In genomic region chr4:85200106-85200505, GRCh38 we compare ENCODE assay signal across 18 cellular contexts.
DNase-seq lines count a peak whose midpoint lies in the region; ATAC-seq and TF ChIP-seq lines count a peak whose summit lies in the region.
"Had no signal": no experiment of that assay in that cellular context is flagged by ENCODE, and none has a peak within 500 bp of the region (broad histone marks: within the 10 kb centered on the region; RNA-seq: fewer than 3 reads in every experiment).

No MANE protein-coding gene starts in this region.

- H3K4me1 ChIP-seq in RWPE2 (ENCODE audit: insufficient read depth, poor library complexity, severe bottlenecking) = no peaks in the 10 kb centered on the region
- H3K4me1 ChIP-seq: SJSA1 had no signal

- H3K4me3 ChIP-seq in RWPE2 (ENCODE audit: severe bottlenecking) = no peak overlapping the region
- H3K4me3 ChIP-seq: GM23248, MG63, SJSA1 had no signal

- no peaks in the 10 kb centered on the region for H3K36me3 ChIP-seq in RWPE2 (ENCODE audit: low read depth)
- H3K36me3 ChIP-seq: MG63, SJSA1 had no signal

- no peaks in the 10 kb centered on the region for H3K9me3 ChIP-seq in RWPE2 (ENCODE audit: severe bottlenecking)
- H3K9me3 ChIP-seq: MG63 had no signal

- DNase-seq in LHCN-M2 (ENCODE audit: low read depth) (peak; percentile 67), RWPE2 (ENCODE audit: low spot score) (no peak), epithelial cell of prostate (ENCODE audit: low read depth, low spot score) (peak; percentile 18), renal cortical epithelial cell (ENCODE audit: low read depth) (peak; percentile 63), WTC11 (ENCODE audit: low spot score) (no peak)
- DNase-seq in stimulated activated CD4-positive, alpha-beta T cell treated with anti-CD3 and anti-CD28 coated beads, Interleukin-15, amount 100 ng/mL, for 24 hours = no peak
- DNase-seq: GF-D8; GM23248; KG1; MG63; NCI-H1092 treated with DMSO at 0.1 percent for 48 hours; NCI-H526 treated with DMSO at 0.1 percent for 48 hours; NK-92 treated with Interleukin-12 subunit alpha and Interleukin-12 subunit beta, amount 100 ng/mL, for 24 hours had no signal

- peaks cover 39% of the 10 kb centered on the region for H3K9me3 Mint-ChIP-seq in WTC11

- ATAC-seq in RWPE2 (ENCODE audit: low read depth) (peak; percentile 73; the same call in 2 of the 3 replicates), WTC11 (no peak), HG02885 (IDR thresholded peaks at IDR 0.05; ENCODE audit: poor library complexity, unreplicated experiment) (no peak)
- ATAC-seq: HCT116, HepG2 had no signal

- H3K27me3 Mint-ChIP-seq in WTC11 (ENCODE audit: low read depth) = peaks cover 2% of the 10 kb centered on the region; the same call in 1 of the 2 replicates

- peaks cover 23% of the 10 kb centered on the region for H3K36me3 Mint-ChIP-seq in WTC11

- no peaks in the 10 kb centered on the region for H3K27me3 ChIP-seq in RWPE2 (ENCODE audit: insufficient read depth, poor library complexity, severe bottlenecking)
- H3K27me3 ChIP-seq: MG63, SJSA1 had no signal

- no peaks in the 10 kb centered on the region for H3K4me1 Mint-ChIP-seq in WTC11

- CTCF ChIA-PET in WTC11 (lab: Charles Lee) = no interaction called here

- H3K27ac ChIP-seq in RWPE2 (ENCODE audit: poor library complexity, severe bottlenecking) (no peak overlapping the region), epithelial cell of prostate (no peak overlapping the region)
- H3K27ac ChIP-seq: C4-2B, GM23248, SJSA1 had no signal

- POLR2A ChIA-PET in WTC11 (lab: Charles Lee) = no interaction called here

- no peak for TF ChIP-seq CTCF in RWPE2 (IDR thresholded peaks at IDR 0.05; ENCODE audit: poor library complexity, severe bottlenecking)
- no peak for TF ChIP-seq CTCF in WTC11 (IDR thresholded peaks at IDR 0.05)

- no peak overlapping the region for H3K4me3 Mint-ChIP-seq in WTC11

- H3K27ac Mint-ChIP-seq in WTC11 = no peak overlapping the region

TF ChIP-seq in WTC11, 78 proteins besides CTCF, POLR2A, EP300 and RAD21 (continues in another document):
- no peak for TF ChIP-seq ELF4 (CRISPR knock-in tag; IDR thresholded peaks at IDR 0.05; ENCODE audit: low read depth)
- TF ChIP-seq AFF4 (CRISPR knock-in tag; IDR thresholded peaks at IDR 0.05; ENCODE audit: borderline replicate concordance) = no peak
- no peak for TF ChIP-seq HMGA2 (CRISPR knock-in tag; IDR thresholded peaks at IDR 0.05)
- TF ChIP-seq ESRRA (CRISPR knock-in tag; IDR thresholded peaks at IDR 0.05; ENCODE audit: borderline replicate concordance) = no peak
- no peak for TF ChIP-seq ERG (CRISPR knock-in tag; IDR thresholded peaks at IDR 0.05)
- no peak for TF ChIP-seq USF1 (CRISPR knock-in tag; IDR thresholded peaks at IDR 0.05)
- TF ChIP-seq, protein P1, sequence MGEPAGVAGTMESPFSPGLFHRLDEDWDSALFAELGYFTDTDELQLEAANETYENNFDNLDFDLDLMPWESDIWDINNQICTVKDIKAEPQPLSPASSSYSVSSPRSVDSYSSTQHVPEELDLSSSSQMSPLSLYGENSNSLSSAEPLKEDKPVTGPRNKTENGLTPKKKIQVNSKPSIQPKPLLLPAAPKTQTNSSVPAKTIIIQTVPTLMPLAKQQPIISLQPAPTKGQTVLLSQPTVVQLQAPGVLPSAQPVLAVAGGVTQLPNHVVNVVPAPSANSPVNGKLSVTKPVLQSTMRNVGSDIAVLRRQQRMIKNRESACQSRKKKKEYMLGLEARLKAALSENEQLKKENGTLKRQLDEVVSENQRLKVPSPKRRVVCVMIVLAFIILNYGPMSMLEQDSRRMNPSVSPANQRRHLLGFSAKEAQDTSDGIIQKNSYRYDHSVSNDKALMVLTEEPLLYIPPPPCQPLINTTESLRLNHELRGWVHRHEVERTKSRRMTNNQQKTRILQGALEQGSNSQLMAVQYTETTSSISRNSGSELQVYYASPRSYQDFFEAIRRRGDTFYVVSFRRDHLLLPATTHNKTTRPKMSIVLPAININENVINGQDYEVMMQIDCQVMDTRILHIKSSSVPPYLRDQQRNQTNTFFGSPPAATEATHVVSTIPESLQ (CRISPR knock-in tag; IDR thresholded peaks at IDR 0.05) = no peak
- TF ChIP-seq STAT6 (CRISPR knock-in tag; conservative IDR thresholded peaks at IDR 0.05; ENCODE audit: low read depth) = no peak

Comparison
In these comparisons a context has a peak if more than half of its experiments do, and no peak if none do; other contexts are left out.
1. DNase-seq: peak in LHCN-M2 (single experiment), epithelial cell of prostate (single experiment) and renal cortical epithelial cell (single experiment); none in RWPE2 (single experiment), stimulated activated CD4-positive, alpha-beta T cell treated with anti-CD3 and anti-CD28 coated beads, Interleukin-15, amount 100 ng/mL, for 24 hours (single experiment) and WTC11 (single experiment).